In genomic region chr10:100303724-100304319, GRCh38 we compare ENCODE assay signal across 8 cellular contexts. TPM values are rescaled to one million over a fixed set of nuclear protein-coding genes. Genes with fewer than 3 reads are reported as not detected.
A peak's percentile ranks its signal among the peaks of the same experiment; 100 is the strongest.
DNase-seq lines count a peak whose midpoint lies in the region; ATAC-seq and TF ChIP-seq lines count a peak whose summit lies in the region.

No MANE protein-coding gene starts in this region.

- CTCF ChIA-PET in activated naive CD4-positive, alpha-beta T cell treated with anti-CD3 and anti-CD28 coated beads, Interleukin-2, amount 10 ng/mL, durations not matched to agents 7 days and 5 days (lab: Charles Lee) = interaction anchor here (0.6 to 2.5 kb wide), 10 partner anchors 8 to 262 kb away, joined by 3 to 16 read pairs (median 4); no protein-coding TSS in a partner anchor

- no peaks in the 10 kb centered on the region for H3F3A ChIP-seq in neural progenitor cell (ENCODE audit: low read depth)

- DNase-seq in right atrium auricular region (ENCODE audit: low spot score) (no peak), left cardiac atrium (no peak), NCI-H526 treated with DMSO at 0.1 percent for 48 hours (lab: John Stamatoyannopoulos, UW) (peak; percentile 6), colonic mucosa (no peak), neural progenitor cell (ENCODE audit: low spot score) (peak; percentile 60), mesenteric fat pad (ENCODE audit: low spot score) (no peak)
- no peak for DNase-seq in activated naive CD4-positive, alpha-beta T cell treated with anti-CD3 and anti-CD28 coated beads, Interleukin-2, amount 10 ng/mL, durations not matched to agents 7 days and 5 days

- no peak overlapping the region for H2AFZ ChIP-seq in neural progenitor cell (replicated peaks)

- H3K36me3 ChIP-seq in right atrium auricular region = no peaks in the 10 kb centered on the region
- H3K36me3 ChIP-seq in colonic mucosa = no peaks in the 10 kb centered on the region
- no peaks in the 10 kb centered on the region for H3K36me3 ChIP-seq in neural progenitor cell

- H3K4me1 ChIP-seq in right atrium auricular region (no peaks in the 10 kb centered on the region), colonic mucosa (no peaks in the 10 kb centered on the region), neural progenitor cell (no peaks in the 10 kb centered on the region)

- peaks cover 3% of the 10 kb centered on the region for H3K36me3 Mint-ChIP-seq in neural progenitor cell
- H3K36me3 Mint-ChIP-seq in activated naive CD4-positive, alpha-beta T cell treated with anti-CD3 and anti-CD28 coated beads, Interleukin-2, amount 10 ng/mL, durations not matched to agents 7 days and 5 days = no peaks in the 10 kb centered on the region

- no peak overlapping the region for H3K4me3 ChIP-seq in right atrium auricular region
- no peak overlapping the region for H3K4me3 ChIP-seq in colonic mucosa
- no peak overlapping the region for H3K4me3 ChIP-seq in neural progenitor cell

- H3K79me2 ChIP-seq in neural progenitor cell (ENCODE audit: low read depth) = no peaks in the 10 kb centered on the region

- TF ChIP-seq CTCF in right atrium auricular region (IDR thresholded peaks at IDR 0.05) (peak; percentile 45 to 61), colonic mucosa (IDR thresholded peaks at IDR 0.05) (peak; percentile 34), neural progenitor cell (IDR thresholded peaks at IDR 0.05) (peak; percentile 73)

- H3K4me3 Mint-ChIP-seq in neural progenitor cell = no peak overlapping the region
- no peak overlapping the region for H3K4me3 Mint-ChIP-seq in activated naive CD4-positive, alpha-beta T cell treated with anti-CD3 and anti-CD28 coated beads, Interleukin-2, amount 10 ng/mL, durations not matched to agents 7 days and 5 days

- H3K27ac ChIP-seq in right atrium auricular region (no peak overlapping the region), colonic mucosa (no peak overlapping the region), neural progenitor cell (no peak overlapping the region)

- peaks cover 13% of the 10 kb centered on the region for H3K27me3 Mint-ChIP-seq in neural progenitor cell (ENCODE audit: insufficient read depth, low read depth)
- H3K27me3 Mint-ChIP-seq in activated naive CD4-positive, alpha-beta T cell treated with anti-CD3 and anti-CD28 coated beads, Interleukin-2, amount 10 ng/mL, durations not matched to agents 7 days and 5 days = peaks cover 69% of the 10 kb centered on the region

- ATAC-seq in left cardiac atrium (no peak), GM18502 (IDR thresholded peaks at IDR 0.05; ENCODE audit: poor library complexity, unreplicated experiment) (no peak)

- no peak overlapping the region for H3K27ac Mint-ChIP-seq in neural progenitor cell
- H3K27ac Mint-ChIP-seq in activated naive CD4-positive, alpha-beta T cell treated with anti-CD3 and anti-CD28 coated beads, Interleukin-2, amount 10 ng/mL, durations not matched to agents 7 days and 5 days = no peak overlapping the region

- no peaks in the 10 kb centered on the region for H4K20me1 ChIP-seq in neural progenitor cell (ENCODE audit: low read depth)

- peaks cover 27% of the 10 kb centered on the region for H3K4me1 Mint-ChIP-seq in neural progenitor cell
- no peaks in the 10 kb centered on the region for H3K4me1 Mint-ChIP-seq in activated naive CD4-positive, alpha-beta T cell treated with anti-CD3 and anti-CD28 coated beads, Interleukin-2, amount 10 ng/mL, durations not matched to agents 7 days and 5 days

- intact Hi-C loops in left cardiac atrium (cut with DNase I) (no loop called here), colonic mucosa (cut with DNase I) (no loop called here)

- H3K4me2 ChIP-seq in neural progenitor cell = no peak overlapping the region

- H3K27me3 ChIP-seq in right atrium auricular region (no peaks in the 10 kb centered on the region), colonic mucosa (no peaks in the 10 kb centered on the region), neural progenitor cell (peaks cover 20% of the 10 kb centered on the region)

- H3K9me3 Mint-ChIP-seq in neural progenitor cell = peaks cover 16% of the 10 kb centered on the region
- H3K9me3 Mint-ChIP-seq in activated naive CD4-positive, alpha-beta T cell treated with anti-CD3 and anti-CD28 coated beads, Interleukin-2, amount 10 ng/mL, durations not matched to agents 7 days and 5 days = no peaks in the 10 kb centered on the region

- H3K9me3 ChIP-seq in right atrium auricular region (no peaks in the 10 kb centered on the region), colonic mucosa (no peaks in the 10 kb centered on the region), neural progenitor cell (ENCODE audit: low read depth) (no peaks in the 10 kb centered on the region)

- H3K9ac ChIP-seq in colonic mucosa (ENCODE audit: low read depth in 2 of 2, low read length in 2 of 2) = no peak overlapping the region
- H3K9ac ChIP-seq in neural progenitor cell = no peak overlapping the region

RNA-seq across cellular contexts. Expression of gene BLOC1S2, which starts 17.3 kb away (rescaled TPM):
- total RNA-seq in right atrium auricular region (10 to 100 TPM; 18.0 to 30.0 TPM), left cardiac atrium (10 to 100 TPM; 19.9 to 23.6 TPM), colonic mucosa (10 to 100 TPM; 20.6 to 21.5 TPM), neural progenitor cell (ENCODE audit: low replicate concordance) (58.3 and 87.1 TPM in 2 replicates), mesenteric fat pad (30.4 TPM)

RNA-seq across cellular contexts. Expression of gene PKD2L1, which starts 26.2 kb away (rescaled TPM):
- not detected for total RNA-seq in right atrium auricular region
- under 1 TPM in 1 of 2 donors, not detected in 1; 0.44 TPM for total RNA-seq in left cardiac atrium
- total RNA-seq in colonic mucosa = under 1 TPM; 0.50 to 0.52 TPM
- not detected in 2 replicates for total RNA-seq in neural progenitor cell (ENCODE audit: low replicate concordance)
- 0.39 TPM for total RNA-seq in mesenteric fat pad

RNA-seq across cellular contexts. Expression of gene CWF19L1, which starts 36.4 kb away (rescaled TPM):
- 10 to 100 TPM in 1 of 2 donors, 1 to 10 TPM in 1; 8.1 to 10.5 TPM for total RNA-seq in right atrium auricular region
- total RNA-seq in left cardiac atrium = 10 to 100 TPM; 12.8 to 14.2 TPM
- total RNA-seq in colonic mucosa = 10 to 100 TPM; 15.3 to 21.4 TPM
- total RNA-seq in neural progenitor cell (ENCODE audit: low replicate concordance) = 35.5 and 36.2 TPM in 2 replicates
- 19.0 TPM for total RNA-seq in mesenteric fat pad

RNA-seq across cellular contexts. Expression of gene SCD, which starts 43.2 kb away (rescaled TPM):
- total RNA-seq in right atrium auricular region (10 to 100 TPM in 1 of 2 donors, 1 to 10 TPM in 1; 7.9 to 25.4 TPM), left cardiac atrium (100 to 1,000 TPM; 197 to 969 TPM), colonic mucosa (100 to 1,000 TPM; 159 to 513 TPM), neural progenitor cell (ENCODE audit: low replicate concordance) (448 and 468 TPM in 2 replicates), mesenteric fat pad (1,693 TPM)

Comparison
In these comparisons a context has a peak if more than half of its experiments do, and no peak if none do; other contexts are left out.
1. DNase-seq: peak in NCI-H526 treated with DMSO at 0.1 percent for 48 hours (single experiment) and neural progenitor cell (single experiment); none in right atrium auricular region (single experiment), left cardiac atrium (single experiment), colonic mucosa (single experiment), mesenteric fat pad (single experiment) and activated naive CD4-positive, alpha-beta T cell treated with anti-CD3 and anti-CD28 coated beads, Interleukin-2, amount 10 ng/mL, durations not matched to agents 7 days and 5 days (single experiment).
2. Peak in every context shown above with its lines, with median percentiles within 50 percentile points of each other: CTCF ChIP-seq.